ENCODE assay signal across 14 cellular contexts in genomic region chr17:2485543-2485942, GRCh38. TPM values are rescaled to one million over a fixed set of nuclear protein-coding genes. Genes with fewer than 3 reads are reported as not detected.
DNase-seq lines count a peak whose midpoint lies in the region; ATAC-seq and TF ChIP-seq lines count a peak whose summit lies in the region.
"Had no signal": no experiment of that assay in that cellular context is flagged by ENCODE, and none has a peak within 500 bp of the region (broad histone marks: within the 10 kb centered on the region; RNA-seq: fewer than 3 reads in every experiment).

No MANE protein-coding gene starts in this region.

- intact Hi-C loops in heart left ventricle (cut with DNase I): loop anchor here in 1 of 10 donors (10.0 kb wide), 1 partner anchor 189 kb away; no protein-coding TSS in a partner anchor
- intact Hi-C loops in cardiac septum (cut with DNase I): no loop called here
- intact Hi-C loops in mammary epithelial cell (cut with micrococcal nuclease): loop anchor here (1.0 to 10.0 kb wide), 2 partner anchors 26 to 109 kb away; partner anchors contain the start of genes METTL16 and PAFAH1B1
- intact Hi-C loops in lower lobe of right lung (cut with DNase I): no loop called here
- intact Hi-C loops in uterus (cut with DNase I; ENCODE audit: low total_unique reads): no loop called here

- CTCF ChIA-PET in mammary epithelial cell (lab: Charles Lee; ENCODE audit: low non-redundant PET): interaction anchor here (0.6 kb wide), 1 partner anchor 109 kb away, joined by 3 read pairs; no protein-coding TSS in a partner anchor
- CTCF ChIA-PET in activated CD8-positive, alpha-beta memory T cell treated with anti-CD3 and anti-CD28 coated beads, Interleukin-2, amount 10 ng/mL, durations not matched to agents 7 days and 5 days (lab: Charles Lee): no interaction called here

- dilution Hi-C loops in mammary epithelial cell (cut with HindIII; ENCODE audit: low sequenced_read_pairs): loop anchor here (5.0 to 10.0 kb wide), 4 partner anchors 37 to 129 kb away; no protein-coding TSS in a partner anchor

- peaks cover under 1% of the 10 kb centered on the region for H3K36me3 Mint-ChIP-seq in activated CD8-positive, alpha-beta memory T cell treated with anti-CD3 and anti-CD28 coated beads, Interleukin-2, amount 10 ng/mL, durations not matched to agents 7 days and 5 days

- peak overlapping the region; percentile 67 for H2AFZ ChIP-seq in mammary epithelial cell (ENCODE audit: low read depth, low read length)

- H3K27me3 ChIP-seq in heart left ventricle (no peaks in the 10 kb centered on the region), mammary epithelial cell (ENCODE audit: insufficient read depth, low read length) (no peaks in the 10 kb centered on the region), lower lobe of right lung (ENCODE audit: low read depth) (no peaks in the 10 kb centered on the region), uterus (no peaks in the 10 kb centered on the region), HAP-1 (ENCODE audit: low read depth) (no peaks in the 10 kb centered on the region)
- H3K27me3 ChIP-seq: sigmoid colon, tibial artery had no signal

- peak overlapping the region in 10 of 12 donors; percentile 25 to 47 (median 40) for H3K4me3 ChIP-seq in heart left ventricle
- peak overlapping the region; percentile 13 to 35 (median 30) for H3K4me3 ChIP-seq in mammary epithelial cell (replicated peaks in 1 of 3; ENCODE audit: insufficient read depth in 1 of 3, low read depth in 2 of 3, low read length in 3 of 3)
- H3K4me3 ChIP-seq in lower lobe of right lung: peak overlapping the region; percentile 28
- peak overlapping the region; percentile 5 to 12 for H3K4me3 ChIP-seq in uterus
- no peak overlapping the region for H3K4me3 ChIP-seq in HAP-1
- H3K4me3 ChIP-seq: tibial artery had no signal

- peak overlapping the region; percentile 74 for H3K4me2 ChIP-seq in mammary epithelial cell (ENCODE audit: insufficient read depth, low read depth, low read length)

- H3K27ac Mint-ChIP-seq in activated CD8-positive, alpha-beta memory T cell treated with anti-CD3 and anti-CD28 coated beads, Interleukin-2, amount 10 ng/mL, durations not matched to agents 7 days and 5 days: no peak overlapping the region

- no peaks in the 10 kb centered on the region for H3K9me3 Mint-ChIP-seq in activated CD8-positive, alpha-beta memory T cell treated with anti-CD3 and anti-CD28 coated beads, Interleukin-2, amount 10 ng/mL, durations not matched to agents 7 days and 5 days (ENCODE audit: low read depth)

- in situ Hi-C loops in mammary epithelial cell (cut with MboI; ENCODE audit: low sequenced_read_pairs in 2 of 2): no loop called here
- in situ Hi-C loops in HAP-1 (cut with MboI; ENCODE audit: low sequenced_read_pairs): no loop called here

- ATAC-seq in heart left ventricle (peak in 3 of 4 donors; percentile 6 to 15 (median 11)), lower lobe of right lung (peak; percentile 51 to 83), GM18868 (IDR thresholded peaks at IDR 0.05; ENCODE audit: unreplicated experiment) (no peak)
- ATAC-seq in activated CD8-positive, alpha-beta memory T cell treated with anti-CD3 and anti-CD28 coated beads, Interleukin-2, amount 10 ng/mL, durations not matched to agents 7 days and 5 days: no peak

- DNase-seq in heart left ventricle: no peak
- DNase-seq in cardiac septum (ENCODE audit: low spot score): no peak
- peak; percentile 32 for DNase-seq in mammary epithelial cell
- DNase-seq in lower lobe of right lung: no peak
- no peak for DNase-seq in uterus
- DNase-seq in activated CD8-positive, alpha-beta memory T cell treated with anti-CD3 and anti-CD28 coated beads, Interleukin-2, amount 10 ng/mL, durations not matched to agents 7 days and 5 days: no peak
- no peak for DNase-seq in HAP-1 (ENCODE audit: low spot score in 2 of 2)
- DNase-seq: activated CD8-positive, alpha-beta memory T cell treated with anti-CD3 and anti-CD28 coated beads, Interleukin-2, amount 50 U/mL, for 48 hours; anterior cingulate cortex; effector memory CD4-positive, alpha-beta T cell; NCI-H2081 treated with DMSO at 0.1 percent for 48 hours; sigmoid colon; tibial artery had no signal

- peaks cover 19% of the 10 kb centered on the region for H3K4me1 Mint-ChIP-seq in activated CD8-positive, alpha-beta memory T cell treated with anti-CD3 and anti-CD28 coated beads, Interleukin-2, amount 10 ng/mL, durations not matched to agents 7 days and 5 days

- no peak overlapping the region for H3K4me3 Mint-ChIP-seq in activated CD8-positive, alpha-beta memory T cell treated with anti-CD3 and anti-CD28 coated beads, Interleukin-2, amount 10 ng/mL, durations not matched to agents 7 days and 5 days

- no peak for TF ChIP-seq POLR2A in heart left ventricle (IDR thresholded peaks at IDR 0.05)
- TF ChIP-seq POLR2A in uterus (IDR thresholded peaks at IDR 0.05): no peak

- H3K36me3 ChIP-seq in heart left ventricle: no peaks in the 10 kb centered on the region
- H3K36me3 ChIP-seq in mammary epithelial cell (ENCODE audit: insufficient read depth, low read length): no peaks in the 10 kb centered on the region
- H3K36me3 ChIP-seq in lower lobe of right lung: no peaks in the 10 kb centered on the region
- H3K36me3 ChIP-seq in uterus: no peaks in the 10 kb centered on the region
- H3K36me3 ChIP-seq in HAP-1 (replicated peaks): no peaks in the 10 kb centered on the region; the same call in 1 of the 2 replicates
- H3K36me3 ChIP-seq: sigmoid colon, tibial artery had no signal

- WGBS in heart left ventricle, 4 donors: 92 to 95% (median 94%) methylated on average over 5 of the region's 5 CpGs
- WGBS in mammary epithelial cell (ENCODE audit: low coverage, missing lambda C conversion rate): 1% methylated on average over 5 of the region's 5 CpGs

- H3K27ac ChIP-seq in heart left ventricle (peak overlapping the region in 9 of 12 donors; percentile 25 to 73 (median 63)), mammary epithelial cell (ENCODE audit: insufficient read depth, low read depth, low read length) (peak overlapping the region; percentile 43), lower lobe of right lung (peak overlapping the region; percentile 12), uterus (peak overlapping the region; percentile 43 to 62)
- H3K27ac ChIP-seq: tibial artery had no signal

- H3K9me3 ChIP-seq in heart left ventricle: no peaks in the 10 kb centered on the region
- no peaks in the 10 kb centered on the region for H3K9me3 ChIP-seq in mammary epithelial cell (replicated peaks; ENCODE audit: insufficient read depth, low read length)
- no peaks in the 10 kb centered on the region for H3K9me3 ChIP-seq in lower lobe of right lung
- H3K9me3 ChIP-seq in uterus: no peaks in the 10 kb centered on the region
- no peaks in the 10 kb centered on the region for H3K9me3 ChIP-seq in HAP-1
- H3K9me3 ChIP-seq: sigmoid colon, tibial artery had no signal

- H3K79me2 ChIP-seq in mammary epithelial cell (ENCODE audit: insufficient read depth, low read length): peaks cover 74% of the 10 kb centered on the region

- peak overlapping the region; percentile 75 for H3K9ac ChIP-seq in mammary epithelial cell (ENCODE audit: insufficient read depth, low read length)

- peaks cover 0 to 56% (median 27%) of the 10 kb centered on the region in 12 donors for H3K4me1 ChIP-seq in heart left ventricle
- peaks cover 20% of the 10 kb centered on the region for H3K4me1 ChIP-seq in mammary epithelial cell (ENCODE audit: insufficient read depth, low read length)
- H3K4me1 ChIP-seq in lower lobe of right lung: peaks cover 42% of the 10 kb centered on the region
- H3K4me1 ChIP-seq in uterus: peaks cover 0 to 10% of the 10 kb centered on the region in 2 donors
- H3K4me1 ChIP-seq in HAP-1: peaks cover 20% of the 10 kb centered on the region

- no peaks in the 10 kb centered on the region for H3K27me3 Mint-ChIP-seq in activated CD8-positive, alpha-beta memory T cell treated with anti-CD3 and anti-CD28 coated beads, Interleukin-2, amount 10 ng/mL, durations not matched to agents 7 days and 5 days

- BruUV-seq in mammary epithelial cell (replicated peaks; lab: Mats Ljungman, UMichigan): no TSS peak

- TF ChIP-seq CTCF in heart left ventricle (IDR thresholded peaks at IDR 0.05) (no peak), mammary epithelial cell (conservative IDR thresholded peaks at IDR 0.05 in 1 of 2, IDR thresholded peaks at IDR 0.05 in 1 of 2; ENCODE audit: extremely low read depth in 1 of 2, insufficient read depth in 1 of 2, low read depth in 1 of 2, low read length in 2 of 2) (no peak), lower lobe of right lung (IDR thresholded peaks at IDR 0.05) (no peak), uterus (IDR thresholded peaks at IDR 0.05) (no peak)

- no peaks in the 10 kb centered on the region for H4K20me1 ChIP-seq in mammary epithelial cell (ENCODE audit: insufficient read depth, low read length)

RNA-seq across cellular contexts. Expression of gene METTL16, which starts 26.1 kb away (rescaled TPM):
- total RNA-seq in heart left ventricle (10 to 100 TPM; 13.9 to 32.0 (median 24.6) TPM), cardiac septum (25.8 TPM), mammary epithelial cell (10 to 100 TPM; 15.2 to 28.0 TPM), lower lobe of right lung (32.0 TPM), uterus (100 to 1,000 TPM in 1 of 4 donors, 10 to 100 TPM in 3; 25.1 to 118 (median 49.3) TPM)
- polyA plus RNA-seq in heart left ventricle (10 to 100 TPM; 15.2 to 24.3 TPM), mammary epithelial cell (13.5 TPM)
- polyA minus RNA-seq in mammary epithelial cell: 29.0 TPM
- total RNA-seq in activated CD8-positive, alpha-beta memory T cell treated with anti-CD3 and anti-CD28 coated beads, Interleukin-2, amount 10 ng/mL, durations not matched to agents 7 days and 5 days: 10 to 100 TPM; 24.0 to 34.1 TPM

Comparison
In these comparisons a context has a peak if more than half of its experiments do, and no peak if none do; other contexts are left out.
1. ATAC-seq: peak in heart left ventricle (3 of 4) and lower lobe of right lung (2 of 2); none in GM18868 (single experiment) and activated CD8-positive, alpha-beta memory T cell treated with anti-CD3 and anti-CD28 coated beads, Interleukin-2, amount 10 ng/mL, durations not matched to agents 7 days and 5 days (single experiment).
2. H3K27ac ChIP-seq: peak in every context shown above with its lines; median percentile 63 in heart left ventricle; 52 in uterus; 43 in mammary epithelial cell; 12 in lower lobe of right lung.